Comparison of ENCODE assay signal across 10 cellular contexts in the genomic region with DNA sequence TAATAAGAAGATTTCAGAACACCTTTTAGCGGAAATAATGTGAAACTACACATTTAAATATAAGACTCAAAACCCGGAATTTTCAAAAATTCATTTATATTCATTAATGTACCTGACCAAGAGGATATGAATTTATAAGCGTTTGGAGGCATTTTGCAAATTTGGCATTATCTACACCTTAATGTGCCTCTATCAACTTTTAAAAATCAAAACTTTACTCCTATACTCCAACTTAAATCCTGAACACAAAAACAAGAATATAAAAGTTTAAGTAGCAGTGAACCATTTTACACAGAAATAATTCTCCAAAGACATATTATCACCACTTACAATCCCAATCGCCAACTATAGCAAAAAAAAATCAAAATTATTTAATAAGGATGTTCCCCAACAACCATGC. TPM values are rescaled to one million over a fixed set of nuclear protein-coding genes. Genes with fewer than 3 reads are reported as not detected.
DNase-seq lines count a peak whose midpoint lies in the region; ATAC-seq and TF ChIP-seq lines count a peak whose summit lies in the region.
"Had no signal": no experiment of that assay in that cellular context is flagged by ENCODE, and none has a peak within 500 bp of the region (broad histone marks: within the 10 kb centered on the region; RNA-seq: fewer than 3 reads in every experiment).

No MANE protein-coding gene starts in this region.

- H3K27me3 ChIP-seq in MG63 (no peaks in the 10 kb centered on the region), colonic mucosa (no peaks in the 10 kb centered on the region), lower lobe of right lung (ENCODE audit: low read depth) (no peaks in the 10 kb centered on the region), tibial nerve (no peaks in the 10 kb centered on the region)

- H3K4me3 ChIP-seq in MG63 = peak overlapping the region; percentile 62
- H3K4me3 ChIP-seq in colonic mucosa = peak overlapping the region; percentile 52
- peak overlapping the region; percentile 73 for H3K4me3 ChIP-seq in lower lobe of right lung
- H3K4me3 ChIP-seq in tibial nerve = peak overlapping the region in 3 of 4 donors; percentile 56 to 62 (median 59)

- peak overlapping the region; percentile 94 for H3K27ac ChIP-seq in colonic mucosa
- H3K27ac ChIP-seq in lower lobe of right lung = peak overlapping the region; percentile 91
- H3K27ac ChIP-seq in tibial nerve = peak overlapping the region in 3 of 4 donors; percentile 87 to 98 (median 91)

- ATAC-seq in lower lobe of right lung (no peak), HG02571 (IDR thresholded peaks at IDR 0.05; ENCODE audit: unreplicated experiment) (no peak)
- ATAC-seq: activated naive CD4-positive, alpha-beta T cell treated with anti-CD3 and anti-CD28 coated beads, Interleukin-2, amount 50 U/mL, for 72 hours; stimulated activated naive B cell treated with anti-CD40 and anti-IgM and Interleukin-4, amounts not matched to agents 10 μg/mL and 1 μg/mL and 100 μg/mL, for 72 hours; WTC11 had no signal

- peak overlapping the region in 1 of 2 donors; percentile 95 for H3K9ac ChIP-seq in colonic mucosa (ENCODE audit: low read depth in 2 of 2, low read length in 2 of 2)

- intact Hi-C loops in colonic mucosa (cut with DNase I) = loop anchor here (5.0 kb wide), 1 partner anchor 80 kb away; no protein-coding TSS in a partner anchor
- intact Hi-C loops in lower lobe of right lung (cut with DNase I) = loop anchor here (10.0 kb wide), 1 partner anchor 88 kb away; no protein-coding TSS in a partner anchor

- DNase-seq in MG63 = no peak
- DNase-seq in colonic mucosa = no peak
- no peak for DNase-seq in lower lobe of right lung
- no peak for DNase-seq in tibial nerve (ENCODE audit: low spot score in 2 of 2)
- no peak for DNase-seq in NCI-H524 (lab: John Stamatoyannopoulos, UW)
- DNase-seq in occipital lobe (lab: John Stamatoyannopoulos, UW) = no peak
- DNase-seq: stimulated activated naive B cell treated with anti-CD40 and anti-IgM and Interleukin-4, amounts not matched to agents 10 μg/mL and 1 μg/mL and 100 μg/mL, for 72 hours had no signal

- TF ChIP-seq EP300 in tibial nerve (IDR thresholded peaks at IDR 0.05) = no peak

- H3K4me1 ChIP-seq in colonic mucosa = no peaks in the 10 kb centered on the region
- H3K4me1 ChIP-seq in lower lobe of right lung = peaks cover 42% of the 10 kb centered on the region
- H3K4me1 ChIP-seq in tibial nerve = peaks cover 0 to 70% (median 14%) of the 10 kb centered on the region in 4 donors

- H3K36me3 ChIP-seq in MG63 = 0 out of 2 replicates have a peak, but pooled peaks cover 3% of the 10 kb centered on the region
- no peaks in the 10 kb centered on the region for H3K36me3 ChIP-seq in colonic mucosa
- H3K36me3 ChIP-seq in lower lobe of right lung = no peaks in the 10 kb centered on the region
- no peaks in the 10 kb centered on the region for H3K36me3 ChIP-seq in tibial nerve

- 43 to 44% methylated on average over 4 of the region's 4 CpGs for WGBS in tibial nerve, 2 donors

- TF ChIP-seq POLR2A in tibial nerve (IDR thresholded peaks at IDR 0.05) = no peak

- TF ChIP-seq CTCF in colonic mucosa (IDR thresholded peaks at IDR 0.05) = no peak
- TF ChIP-seq CTCF in lower lobe of right lung (IDR thresholded peaks at IDR 0.05) = no peak
- TF ChIP-seq CTCF in tibial nerve (IDR thresholded peaks at IDR 0.05) = no peak

- H3K9me3 ChIP-seq in MG63 (no peaks in the 10 kb centered on the region; the same call in 1 of the 2 replicates), colonic mucosa (no peaks in the 10 kb centered on the region), lower lobe of right lung (no peaks in the 10 kb centered on the region), tibial nerve (no peaks in the 10 kb centered on the region)

RNA-seq across cellular contexts. Expression of a gene that starts 3.9 kb away (rescaled TPM):
- 4.7 and 7.5 TPM in 2 replicates for total RNA-seq in MG63 (2014; rRNA removed; shearing (Covaris generic); ENCODE audit: low replicate concordance)
- 10 to 100 TPM; 14.6 to 20.0 TPM for total RNA-seq in colonic mucosa
- total RNA-seq in lower lobe of right lung = 27.9 TPM
- 10 to 100 TPM; 16.3 to 34.8 (median 23.7) TPM for total RNA-seq in tibial nerve
- total RNA-seq in occipital lobe = 95.6 TPM
- total RNA-seq: activated naive CD4-positive, alpha-beta T cell treated with anti-CD3 and anti-CD28 coated beads, Interleukin-2, amount 50 U/mL, for 72 hours had no signal
